In genomic region chr20:46607849-46608497, GRCh38 we compare ENCODE assay signal across 38 cellular contexts. TPM values are rescaled to one million over a fixed set of nuclear protein-coding genes. Genes with fewer than 3 reads are reported as not detected.
"Had no signal": no experiment of that assay in that cellular context is flagged by ENCODE, and none has a peak within 500 bp of the region (broad histone marks: within the 10 kb centered on the region; RNA-seq: fewer than 3 reads in every experiment).

No MANE protein-coding gene starts in this region.

- H3K27ac ChIP-seq: adrenal gland, body of pancreas, breast epithelium, PC-9, VCaP had no signal

- H3K36me3 ChIP-seq: adrenal gland, breast epithelium had no signal

- DNase-seq: activated B cell treated with CpG ODN at 0.5 μM for 24 hours; activated CD4-positive, alpha-beta memory T cell treated with anti-CD3 and anti-CD28 coated beads for 36 hours; activated CD4-positive, alpha-beta T cell treated with anti-CD3 and anti-CD28 coated beads for 4 hours; activated CD4-positive, alpha-beta T cell treated with anti-CD3 and anti-CD28 coated beads, Interleukin-2, amount 50 U/mL, for 1 hour; activated CD4-positive, CD25-positive, alpha-beta regulatory T cell treated with anti-CD3 and anti-CD28 coated beads, Interleukin-2, amount 50 U/mL, for 72 hours; activated CD8-positive, alpha-beta memory T cell treated with anti-CD3 and anti-CD28 coated beads, Interleukin-2, amount 50 U/mL, for 4 hours; activated gamma-delta T cell treated with Interleukin-2 at 50 U/mL for 16 hours; activated naive CD4-positive, alpha-beta T cell treated with anti-CD3 and anti-CD28 coated beads for 36 hours; activated T-cell treated with anti-CD3 and anti-CD28 coated beads for 4 hours; activated T-cell treated with anti-CD3 and anti-CD28 coated beads, Interleukin-2, amount 50 U/mL, for 4 hours; adrenal gland; body of pancreas; Karpas-422; NCI-H1092; NCI-H146; NCI-H187; NCI-H2029 treated with DMSO at 0.1 percent for 48 hours; NCI-H2107; NCI-H2171; NCI-H510A; NCI-H526; NCI-H748 treated with DMSO at 0.1 percent for 48 hours; NK-92 treated with Interleukin-12 subunit alpha and Interleukin-12 subunit beta, amount 100 ng/mL, for 24 hours; PC-9; Right ventricle myocardium superior; SW 1271; T-helper 1 cell; T-helper 2 cell; T-helper 9 cell had no signal

- FAIRE-seq: astrocyte, RCC 7860 had no signal

- H3K4me3 ChIP-seq: adrenal gland, body of pancreas, breast epithelium, PC-9 had no signal

- ATAC-seq: activated naive CD4-positive, alpha-beta T cell treated with anti-CD3 and anti-CD28 coated beads, Interleukin-2, amount 50 U/mL, for 72 hours; activated T-cell treated with anti-CD3 and anti-CD28 coated beads, Interleukin-2, amount 50 U/mL, for 4 hours; body of pancreas had no signal

- H3K4me1 ChIP-seq: adrenal gland, body of pancreas, breast epithelium had no signal

- H3K27me3 ChIP-seq: adrenal gland, body of pancreas, breast epithelium had no signal

- H3K9me3 ChIP-seq: adrenal gland, body of pancreas, breast epithelium had no signal

- H2AFZ ChIP-seq: PC-9 had no signal

- H3K4me2 ChIP-seq: PC-9 had no signal

RNA-seq across cellular contexts. Expression of gene SLC13A3, which starts 43.3 kb away (rescaled TPM):
- total RNA-seq: activated naive CD4-positive, alpha-beta T cell treated with anti-CD3 and anti-CD28 coated beads for 36 hours; activated naive CD4-positive, alpha-beta T cell treated with anti-CD3 and anti-CD28 coated beads, Interleukin-2, amount 50 U/mL, for 72 hours; activated T-helper 1 cell treated with anti-CD3 and anti-CD28 coated beads, Interleukin-12 subunit alpha, Interleukin-12 subunit beta, Interleukin-2, Interleukin-4 antibody, amounts not matched to agents 30 ng/mL and 10 ng/mL and 1 ng/mL, durations not matched to agents 14 hours and 24 hours and 36 hours; MCF 10A; OCI-LY7 had no signal

RNA-seq across cellular contexts. Expression of gene OCSTAMP, which starts 57.5 kb away (rescaled TPM):
- total RNA-seq: activated B cell treated with CpG ODN at 0.5 μM for 24 hours; activated naive CD4-positive, alpha-beta T cell treated with anti-CD3 and anti-CD28 coated beads for 36 hours; adrenal gland; astrocyte; body of pancreas; cardiac septum; MCF 10A; OCI-LY7; PC-9; Right ventricle myocardium superior had no signal
